In genomic region chr19:3360494-3361383, GRCh38 we compare ENCODE assay signal across 8 cellular contexts. TPM values are rescaled to one million over a fixed set of nuclear protein-coding genes. Genes with fewer than 3 reads are reported as not detected.
DNase-seq lines count a peak whose midpoint lies in the region; ATAC-seq and TF ChIP-seq lines count a peak whose summit lies in the region.

No MANE protein-coding gene starts in this region.

- peak; percentile 30 for TF ChIP-seq CTCF in AG09319 (IDR thresholded peaks at IDR 0.05; ENCODE audit: low read depth, low read length)

- peak; percentile 39 for ATAC-seq in GM21423 (IDR thresholded peaks at IDR 0.05; ENCODE audit: unreplicated experiment)
- no peak for ATAC-seq in GM21360 (IDR thresholded peaks at IDR 0.05; ENCODE audit: unreplicated experiment)

- H3K9ac ChIP-seq in skeletal muscle tissue (ENCODE audit: low read depth in 1 of 3, low read length in 3 of 3): peak overlapping the region; percentile 80 to 97 (median 92)

- no peaks in the 10 kb centered on the region for H3K9me3 ChIP-seq in skeletal muscle tissue (ENCODE audit: control insufficient read depth in 3 of 3, low read length in 3 of 3)

- peak overlapping the region; percentile 72 to 86 (median 83) for H3K4me3 ChIP-seq in skeletal muscle tissue (ENCODE audit: low read length in 3 of 3)

- H3K27ac ChIP-seq in angular gyrus (ENCODE audit: low read depth, low read length): peak overlapping the region; percentile 78
- peak overlapping the region; percentile 98 for H3K27ac ChIP-seq in skeletal muscle tissue (ENCODE audit: low read depth, low read length)

- H3K36me3 ChIP-seq in skeletal muscle tissue (ENCODE audit: control insufficient read depth in 3 of 3, insufficient read depth in 3 of 3, low read length in 3 of 3): peaks cover 0 to 2% (median 0%) of the 10 kb centered on the region in 3 donors

- DNase-seq in AG09319 (ENCODE audit: extremely low read depth, low read depth) (no peak), T follicular helper cell (ENCODE audit: low read depth) (peak; percentile 55), hypothalamus (lab: John Stamatoyannopoulos, UW) (peak; percentile 38 to 88 (median 66)), foreskin melanocyte (no peak)

- peaks cover 40 to 48% (median 42%) of the 10 kb centered on the region in 3 donors for H3K4me1 ChIP-seq in skeletal muscle tissue (ENCODE audit: control insufficient read depth in 3 of 3, insufficient read depth in 3 of 3, low read length in 3 of 3)

- H3K27me3 ChIP-seq in skeletal muscle tissue (ENCODE audit: control insufficient read depth in 3 of 3, insufficient read depth in 3 of 3, low read length in 3 of 3): no peaks in the 10 kb centered on the region

RNA-seq across cellular contexts. Expression of gene NFIC, which starts 5.6 kb away (rescaled TPM):
- 8.4 TPM for total RNA-seq in skeletal muscle tissue

Comparison
In these comparisons a context has a peak if more than half of its experiments do, and no peak if none do; other contexts are left out.
1. DNase-seq: peak in T follicular helper cell (single experiment) and hypothalamus (51 of 51); none in AG09319 (single experiment) and foreskin melanocyte (single experiment).